In genomic region chr3:70876154-70876553, GRCh38 we compare ENCODE assay signal across 28 cellular contexts.
"Had no signal": no experiment of that assay in that cellular context is flagged by ENCODE, and none has a peak within 500 bp of the region (broad histone marks: within the 10 kb centered on the region; RNA-seq: fewer than 3 reads in every experiment).

No MANE protein-coding gene starts in this region.

- H3K27ac ChIP-seq: colonic mucosa, epithelial cell of prostate, esophagus squamous epithelium, gastrocnemius medialis, heart right ventricle, left lung, lower lobe of right lung had no signal

- ATAC-seq: effector memory CD8-positive, alpha-beta T cell; esophagus mucosa; gastrocnemius medialis; heart right ventricle; left cardiac atrium; left lung; left ventricle myocardium superior; lower lobe of right lung; mucosa of descending colon had no signal

- FAIRE-seq: endometrium, islet of Langerhans, keratinocyte had no signal

- H3K4me1 Mint-ChIP-seq: naive B cell had no signal

- H3K27me3 Mint-ChIP-seq: dendritic cell treated with granulocyte-macrophage colony-stimulating factor and Interleukin-4, amounts not matched to agents 40 ng/mL and 50 ng/mL, for 4 days had no signal

- H3K9me3 ChIP-seq: colonic mucosa, gastrocnemius medialis, lower lobe of right lung, mucosa of descending colon had no signal

- H3K4me1 ChIP-seq: colonic mucosa, esophagus squamous epithelium, gastrocnemius medialis, heart right ventricle, left lung, lower lobe of right lung had no signal

- H3K4me3 ChIP-seq: colonic mucosa, esophagus squamous epithelium, gastrocnemius medialis, heart right ventricle, left lung, lower lobe of right lung, mucosa of descending colon had no signal

- H3K27ac Mint-ChIP-seq: dendritic cell treated with granulocyte-macrophage colony-stimulating factor and Interleukin-4, amounts not matched to agents 40 ng/mL and 50 ng/mL, for 4 days; effector memory CD8-positive, alpha-beta T cell; endodermal cell; mesothelial cell of epicardium; naive B cell had no signal

- DNase-seq: colonic mucosa; cortex of kidney; effector CD8-positive, alpha-beta T cell; effector memory CD8-positive, alpha-beta T cell; endodermal cell; erythroblast; esophagus squamous epithelium; foreskin fibroblast; foreskin melanocyte; gastrocnemius medialis; glutamatergic neuron; head of caudate nucleus; heart right ventricle; hippocampal formation; left cardiac atrium; left lung; left ventricle myocardium superior; lower lobe of right lung; mesenchymal stem cell; mucosa of descending colon; naive B cell had no signal

- H3K4me3 Mint-ChIP-seq: dendritic cell treated with granulocyte-macrophage colony-stimulating factor and Interleukin-4, amounts not matched to agents 40 ng/mL and 50 ng/mL, for 4 days; effector memory CD8-positive, alpha-beta T cell; endodermal cell; mesothelial cell of epicardium; naive B cell had no signal

- H3K36me3 ChIP-seq: colonic mucosa, esophagus squamous epithelium, gastrocnemius medialis, heart right ventricle, left lung, lower lobe of right lung had no signal

- H3K27me3 ChIP-seq: colonic mucosa, esophagus squamous epithelium, gastrocnemius medialis, heart right ventricle, left lung had no signal
